27 cellular contexts compared by ENCODE assay signal in the genomic region with DNA sequence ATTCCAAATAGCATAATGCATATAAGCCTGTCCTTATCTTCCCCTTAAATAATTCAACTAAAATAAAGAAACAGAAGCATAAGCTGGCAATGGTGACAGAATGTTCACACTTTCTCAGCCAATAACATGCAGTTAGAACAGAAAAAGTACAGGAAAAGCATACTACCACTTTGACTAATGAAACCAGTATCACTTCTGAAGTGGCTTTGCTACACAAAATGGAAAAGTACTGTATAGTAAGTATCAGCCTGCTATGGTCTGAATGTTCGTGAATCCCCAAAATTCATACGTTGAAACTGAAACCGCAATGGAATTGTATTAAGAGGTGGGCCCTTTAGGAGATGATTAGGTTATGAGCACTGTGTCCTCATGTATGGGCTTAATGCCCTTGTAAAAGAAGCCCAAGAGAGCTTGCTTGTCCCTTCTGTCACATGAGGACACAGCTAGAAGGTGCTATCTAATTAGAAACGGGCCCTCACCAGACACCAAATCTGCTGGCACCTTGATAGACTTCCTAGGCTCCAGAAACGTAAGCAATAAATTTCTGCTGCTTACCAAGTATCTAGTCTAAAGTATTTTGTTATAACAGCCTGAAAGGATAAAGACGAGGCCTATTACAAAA.
A peak's percentile ranks its signal among the peaks of the same experiment; 100 is the strongest.
DNase-seq lines count a peak whose midpoint lies in the region; ATAC-seq and TF ChIP-seq lines count a peak whose summit lies in the region.
"Had no signal": no experiment of that assay in that cellular context is flagged by ENCODE, and none has a peak within 500 bp of the region (broad histone marks: within the 10 kb centered on the region; RNA-seq: fewer than 3 reads in every experiment).

No MANE protein-coding gene starts in this region.

- 95% methylated on average over 6 of the region's 6 CpGs for WGBS in hepatocyte (ENCODE audit: low lambda C conversion rate, missing lambda C conversion rate)

- H3K4me3 ChIP-seq in hepatocyte (no peak overlapping the region), upper lobe of right lung (no peak overlapping the region)
- H3K4me3 ChIP-seq: gastroesophageal sphincter, GM23338 had no signal

- H3K27me3 Mint-ChIP-seq in natural killer cell treated with Interleukin-12 subunit alpha and Interleukin-12 subunit beta and Interleukin-15 and Interleukin-18, amount 100 ng/mL, for 72 hours: no peaks in the 10 kb centered on the region
- peaks cover 0 to 3% of the 10 kb centered on the region in 2 donors for H3K27me3 Mint-ChIP-seq in natural killer cell (ENCODE audit: low read depth in 2 of 2)

- peaks cover 0 to 5% of the 10 kb centered on the region in 2 donors for H3K4me1 Mint-ChIP-seq in natural killer cell treated with Interleukin-12 subunit alpha and Interleukin-12 subunit beta and Interleukin-15 and Interleukin-18, amount 100 ng/mL, for 72 hours (ENCODE audit: low read depth in 2 of 2)
- H3K4me1 Mint-ChIP-seq in natural killer cell: no peaks in the 10 kb centered on the region
- H3K4me1 Mint-ChIP-seq: stimulated activated naive B cell treated with anti-CD40 and anti-IgM and Interleukin-4, amounts not matched to agents 10 μg/mL and 1 μg/mL and 100 μg/mL, for 72 hours had no signal

- no peak for DNase-seq in natural killer cell treated with Interleukin-12 subunit alpha and Interleukin-12 subunit beta and Interleukin-15 and Interleukin-18, amount 100 ng/mL, for 72 hours (ENCODE audit: low spot score)
- DNase-seq in natural killer cell (no peak), hepatocyte (ENCODE audit: low spot score) (no peak), NOMO-1 treated with DMSO at 0.1 percent for 48 hours (lab: John Stamatoyannopoulos, UW; ENCODE audit: unreplicated experiment) (no peak), epidermal melanocyte (ENCODE audit: insufficient read length, low spot score) (no peak), upper lobe of right lung (no peak)
- DNase-seq: activated CD4-positive, CD25-positive, alpha-beta regulatory T cell treated with anti-CD3 and anti-CD28 coated beads, Interleukin-2, amount 50 U/mL, for 72 hours; activated effector memory CD4-positive, alpha-beta T cell treated with Interleukin-2 at 50 U/mL for 16 hours; brain microvascular endothelial cell; Calu3; effector CD8-positive, alpha-beta T cell; kidney glomerular epithelial cell; mammary epithelial cell; NCI-H1048; NCI-H187 treated with DMSO at 0.1 percent for 48 hours; occipital lobe; OCI-M1; SHP77; small intestine; stimulated activated naive B cell treated with anti-CD40 and anti-IgM and Interleukin-4, amounts not matched to agents 10 μg/mL and 1 μg/mL and 100 μg/mL, for 72 hours had no signal

- no peaks in the 10 kb centered on the region for H3K36me3 ChIP-seq in hepatocyte (replicated peaks; ENCODE audit: insufficient read depth, low read depth)
- H3K36me3 ChIP-seq in upper lobe of right lung: no peaks in the 10 kb centered on the region
- H3K36me3 ChIP-seq: brain microvascular endothelial cell had no signal

- no peaks in the 10 kb centered on the region for H3K9me3 ChIP-seq in hepatocyte (ENCODE audit: low read depth)
- H3K9me3 ChIP-seq in upper lobe of right lung: no peaks in the 10 kb centered on the region
- H3K9me3 ChIP-seq: gastroesophageal sphincter had no signal

- H2AFZ ChIP-seq in hepatocyte: no peak overlapping the region
- H2AFZ ChIP-seq: GM23338 had no signal

- intact Hi-C loops in natural killer cell (cut with micrococcal nuclease): no loop called here
- intact Hi-C loops in upper lobe of right lung (cut with DNase I): no loop called here

- peak in 1 of 2 donors; percentile 86 for ATAC-seq in natural killer cell treated with Interleukin-12 subunit alpha and Interleukin-12 subunit beta and Interleukin-15 and Interleukin-18, amount 100 ng/mL, for 72 hours
- ATAC-seq in natural killer cell: no peak
- ATAC-seq in GM21717 (IDR thresholded peaks at IDR 0.05; ENCODE audit: unreplicated experiment): peak; percentile 84
- peak; percentile 83 for ATAC-seq in HG03442 (IDR thresholded peaks at IDR 0.05; ENCODE audit: unreplicated experiment)
- no peak for ATAC-seq in upper lobe of right lung
- ATAC-seq: gastroesophageal sphincter; GM23338; HepG2; stimulated activated naive B cell treated with anti-CD40 and anti-IgM and Interleukin-4, amounts not matched to agents 10 μg/mL and 1 μg/mL and 100 μg/mL, for 72 hours had no signal

- H3K9me2 ChIP-seq in hepatocyte (replicated peaks; ENCODE audit: insufficient read depth): no peaks in the 10 kb centered on the region

- H3K79me2 ChIP-seq in hepatocyte: no peaks in the 10 kb centered on the region

- TF ChIP-seq CTCF in natural killer cell (IDR thresholded peaks at IDR 0.05): no peak
- no peak for TF ChIP-seq CTCF in hepatocyte (IDR thresholded peaks at IDR 0.05; ENCODE audit: poor library complexity)
- TF ChIP-seq CTCF in upper lobe of right lung (IDR thresholded peaks at IDR 0.05): no peak

- H3K4me3 Mint-ChIP-seq in natural killer cell treated with Interleukin-12 subunit alpha and Interleukin-12 subunit beta and Interleukin-15 and Interleukin-18, amount 100 ng/mL, for 72 hours: peak overlapping the region; percentile 8
- no peak overlapping the region for H3K4me3 Mint-ChIP-seq in natural killer cell
- H3K4me3 Mint-ChIP-seq: GM23338; stimulated activated naive B cell treated with anti-CD40 and anti-IgM and Interleukin-4, amounts not matched to agents 10 μg/mL and 1 μg/mL and 100 μg/mL, for 72 hours had no signal

- H3K4me1 ChIP-seq in hepatocyte (ENCODE audit: insufficient read depth) (no peaks in the 10 kb centered on the region), upper lobe of right lung (no peaks in the 10 kb centered on the region)
- H3K4me1 ChIP-seq: gastroesophageal sphincter had no signal

- no peaks in the 10 kb centered on the region for H3K27me3 ChIP-seq in hepatocyte
- no peaks in the 10 kb centered on the region for H3K27me3 ChIP-seq in upper lobe of right lung
- H3K27me3 ChIP-seq: brain microvascular endothelial cell, gastroesophageal sphincter had no signal

- H3K36me3 Mint-ChIP-seq in natural killer cell treated with Interleukin-12 subunit alpha and Interleukin-12 subunit beta and Interleukin-15 and Interleukin-18, amount 100 ng/mL, for 72 hours: no peaks in the 10 kb centered on the region
- H3K36me3 Mint-ChIP-seq in natural killer cell: no peaks in the 10 kb centered on the region
- H3K36me3 Mint-ChIP-seq: stimulated activated naive B cell treated with anti-CD40 and anti-IgM and Interleukin-4, amounts not matched to agents 10 μg/mL and 1 μg/mL and 100 μg/mL, for 72 hours had no signal

- no peaks in the 10 kb centered on the region for H3K9me3 Mint-ChIP-seq in natural killer cell treated with Interleukin-12 subunit alpha and Interleukin-12 subunit beta and Interleukin-15 and Interleukin-18, amount 100 ng/mL, for 72 hours
- peaks cover 0 to 2% of the 10 kb centered on the region in 2 donors for H3K9me3 Mint-ChIP-seq in natural killer cell
- H3K9me3 Mint-ChIP-seq: GM23338 had no signal

- no peak overlapping the region for H3K4me2 ChIP-seq in hepatocyte
- H3K4me2 ChIP-seq: GM23338 had no signal

- H3K27ac ChIP-seq in hepatocyte (no peak overlapping the region), upper lobe of right lung (no peak overlapping the region)
- H3K27ac ChIP-seq: brain microvascular endothelial cell, C4-2B, gastroesophageal sphincter, HL-60 had no signal

- no peaks in the 10 kb centered on the region for H4K20me1 ChIP-seq in hepatocyte (ENCODE audit: insufficient read depth, poor library complexity, severe bottlenecking)

- H3K27ac Mint-ChIP-seq in natural killer cell treated with Interleukin-12 subunit alpha and Interleukin-12 subunit beta and Interleukin-15 and Interleukin-18, amount 100 ng/mL, for 72 hours: no peak overlapping the region
- no peak overlapping the region for H3K27ac Mint-ChIP-seq in natural killer cell
- H3K27ac Mint-ChIP-seq: stimulated activated naive B cell treated with anti-CD40 and anti-IgM and Interleukin-4, amounts not matched to agents 10 μg/mL and 1 μg/mL and 100 μg/mL, for 72 hours had no signal

Comparison
In these comparisons a context has a peak if more than half of its experiments do, and no peak if none do; other contexts are left out.
1. ATAC-seq: peak in GM21717 (single experiment) and HG03442 (single experiment); none in natural killer cell (0 of 3) and upper lobe of right lung (single experiment).